1 cellular context compared by ENCODE assay signal in genomic region chr18:3525870-3526420, GRCh38.
TF ChIP-seq lines count a peak whose summit lies in the region.

No MANE protein-coding gene starts in this region.

TF ChIP-seq in GM12878, 131 proteins besides CTCF, POLR2A, EP300 and RAD21 (continued from another document and continues in another):
- TF ChIP-seq RUNX3 (IDR thresholded peaks at IDR 0.05; ENCODE audit: low read length) (peak; percentile 93), SMAD5 (IDR thresholded peaks at IDR 0.05; ENCODE audit: low read depth) (no peak), TARDBP (IDR thresholded peaks at IDR 0.05; ENCODE audit: borderline replicate concordance) (no peak), CBX5 (IDR thresholded peaks at IDR 0.05; ENCODE audit: low read depth) (peak; percentile 35; the same call in 1 of the 2 replicates), SUZ12 (IDR thresholded peaks at IDR 0.05; ENCODE audit: unreplicated experiment) (no peak), RB1 (IDR thresholded peaks at IDR 0.05; ENCODE audit: borderline replicate concordance) (no peak), CHD4 (IDR thresholded peaks at IDR 0.05) (no peak), CHD1 (IDR thresholded peaks at IDR 0.05; ENCODE audit: low read depth, low read length) (no peak), SMC3 (IDR thresholded peaks at IDR 0.05; ENCODE audit: borderline replicate concordance, low read length) (0 out of 2 replicates have a peak, but pooled peaks have one; percentile 4), ZNF24 (IDR thresholded peaks at IDR 0.05) (peak; percentile 87), RCOR1 (conservative IDR thresholded peaks at IDR 0.05; ENCODE audit: low read depth, low read length) (0 out of 2 replicates have a peak, but pooled peaks have one; percentile 71), NRF1 (conservative IDR thresholded peaks at IDR 0.05; ENCODE audit: low read depth, low read length) (no peak), STAT3 (IDR thresholded peaks at IDR 0.05; ENCODE audit: low read depth, low read length) (no peak), SMAD1 (IDR thresholded peaks at IDR 0.05; ENCODE audit: low read depth, partially characterized antibody) (no peak), ETV6 (conservative IDR thresholded peaks at IDR 0.05 in 1 of 2, IDR thresholded peaks at IDR 0.05 in 1 of 2; ENCODE audit: borderline replicate concordance in 1 of 2, low read depth in 1 of 2) (peak in 1 of 2 experiments; percentile 96; a peak in 2 of 4 replicates), MXI1 (IDR thresholded peaks at IDR 0.05; ENCODE audit: low read depth, low read length) (no peak), SIN3A (IDR thresholded peaks at IDR 0.05; ENCODE audit: low read depth, low read length) (no peak), GABPA (IDR thresholded peaks at IDR 0.05; ENCODE audit: low read depth) (no peak), BCL11A (IDR thresholded peaks at IDR 0.05; ENCODE audit: low read depth, low read length) (peak; percentile 68), NR2F1 (conservative IDR thresholded peaks at IDR 0.05) (peak; percentile 86), JUND (IDR thresholded peaks at IDR 0.05; ENCODE audit: low read depth, low read length) (no peak), ASH2L (IDR thresholded peaks at IDR 0.05; ENCODE audit: borderline replicate concordance, low read depth) (no peak), SREBF1 (IDR thresholded peaks at IDR 0.05; ENCODE audit: low read length) (peak; percentile 38; the same call in 1 of the 2 replicates), LARP7 (IDR thresholded peaks at IDR 0.05) (no peak), FOXM1 (IDR thresholded peaks at IDR 0.05; ENCODE audit: low read depth, low read length) (0 out of 2 replicates have a peak, but pooled peaks have one; percentile 22), ZNF274 (IDR thresholded peaks at IDR 0.05; ENCODE audit: insufficient read depth, insufficient read length) (no peak), NBN (IDR thresholded peaks at IDR 0.05) (peak; percentile 88), MEF2B (IDR thresholded peaks at IDR 0.05; ENCODE audit: partially characterized antibody, poor library complexity, severe bottlenecking) (peak; percentile 75), SREBF2 (IDR thresholded peaks at IDR 0.05; ENCODE audit: low read length) (no peak), BRCA1 (IDR thresholded peaks at IDR 0.05; ENCODE audit: low read depth, low read length) (no peak), TCF3 (IDR thresholded peaks at IDR 0.05; ENCODE audit: borderline replicate concordance, insufficient read depth, low read depth, low read length) (no peak), E2F8 (IDR thresholded peaks at IDR 0.05; ENCODE audit: low read depth, partially characterized antibody) (no peak), BMI1 (IDR thresholded peaks at IDR 0.05; ENCODE audit: borderline replicate concordance) (peak; percentile 48; the same call in 1 of the 2 replicates), CEBPZ (IDR thresholded peaks at IDR 0.05; ENCODE audit: low read depth, low read length) (no peak), FOS (IDR thresholded peaks at IDR 0.05; ENCODE audit: borderline replicate concordance, extremely low read depth, insufficient read length) (no peak), SIX5 (IDR thresholded peaks at IDR 0.05; ENCODE audit: low read depth, low read length, severe bottlenecking) (no peak), RFX5 (IDR thresholded peaks at IDR 0.05; ENCODE audit: low read depth, low read length) (no peak), SP1 (IDR thresholded peaks at IDR 0.05; ENCODE audit: low read depth, low read length) (peak; percentile 33), ZNF207 (IDR thresholded peaks at IDR 0.05; ENCODE audit: borderline replicate concordance) (no peak), NR2C2 (IDR thresholded peaks at IDR 0.05; ENCODE audit: borderline replicate concordance, control insufficient read depth, insufficient read length, low read depth) (no peak), HDAC2 (IDR thresholded peaks at IDR 0.05) (no peak), ZNF217 (IDR thresholded peaks at IDR 0.05) (peak; percentile 92), SMARCA5 (IDR thresholded peaks at IDR 0.05) (no peak), ZBED1 (IDR thresholded peaks at IDR 0.05; ENCODE audit: borderline replicate concordance) (0 out of 2 replicates have a peak, but pooled peaks have one; percentile 5), EZH2 (IDR thresholded peaks at IDR 0.05; ENCODE audit: borderline replicate concordance, control insufficient read depth, low read depth, low read length) (no peak), MEF2A (IDR thresholded peaks at IDR 0.05; ENCODE audit: insufficient read depth, low read depth, low read length) (peak; percentile 40; the same call in 1 of the 2 replicates), CHD2 (IDR thresholded peaks at IDR 0.05; ENCODE audit: borderline replicate concordance, low read depth, low read length) (peak; percentile 47; the same call in 1 of the 2 replicates)
- TF ChIP-seq, protein P1, sequence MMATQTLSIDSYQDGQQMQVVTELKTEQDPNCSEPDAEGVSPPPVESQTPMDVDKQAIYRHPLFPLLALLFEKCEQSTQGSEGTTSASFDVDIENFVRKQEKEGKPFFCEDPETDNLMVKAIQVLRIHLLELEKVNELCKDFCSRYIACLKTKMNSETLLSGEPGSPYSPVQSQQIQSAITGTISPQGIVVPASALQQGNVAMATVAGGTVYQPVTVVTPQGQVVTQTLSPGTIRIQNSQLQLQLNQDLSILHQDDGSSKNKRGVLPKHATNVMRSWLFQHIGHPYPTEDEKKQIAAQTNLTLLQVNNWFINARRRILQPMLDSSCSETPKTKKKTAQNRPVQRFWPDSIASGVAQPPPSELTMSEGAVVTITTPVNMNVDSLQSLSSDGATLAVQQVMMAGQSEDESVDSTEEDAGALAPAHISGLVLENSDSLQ (IDR thresholded peaks at IDR 0.05): no peak
- TF ChIP-seq, protein P2, sequence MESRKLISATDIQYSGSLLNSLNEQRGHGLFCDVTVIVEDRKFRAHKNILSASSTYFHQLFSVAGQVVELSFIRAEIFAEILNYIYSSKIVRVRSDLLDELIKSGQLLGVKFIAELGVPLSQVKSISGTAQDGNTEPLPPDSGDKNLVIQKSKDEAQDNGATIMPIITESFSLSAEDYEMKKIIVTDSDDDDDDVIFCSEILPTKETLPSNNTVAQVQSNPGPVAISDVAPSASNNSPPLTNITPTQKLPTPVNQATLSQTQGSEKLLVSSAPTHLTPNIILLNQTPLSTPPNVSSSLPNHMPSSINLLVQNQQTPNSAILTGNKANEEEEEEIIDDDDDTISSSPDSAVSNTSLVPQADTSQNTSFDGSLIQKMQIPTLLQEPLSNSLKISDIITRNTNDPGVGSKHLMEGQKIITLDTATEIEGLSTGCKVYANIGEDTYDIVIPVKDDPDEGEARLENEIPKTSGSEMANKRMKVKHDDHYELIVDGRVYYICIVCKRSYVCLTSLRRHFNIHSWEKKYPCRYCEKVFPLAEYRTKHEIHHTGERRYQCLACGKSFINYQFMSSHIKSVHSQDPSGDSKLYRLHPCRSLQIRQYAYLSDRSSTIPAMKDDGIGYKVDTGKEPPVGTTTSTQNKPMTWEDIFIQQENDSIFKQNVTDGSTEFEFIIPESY (IDR thresholded peaks at IDR 0.05): no peak
- TF ChIP-seq, protein P3, sequence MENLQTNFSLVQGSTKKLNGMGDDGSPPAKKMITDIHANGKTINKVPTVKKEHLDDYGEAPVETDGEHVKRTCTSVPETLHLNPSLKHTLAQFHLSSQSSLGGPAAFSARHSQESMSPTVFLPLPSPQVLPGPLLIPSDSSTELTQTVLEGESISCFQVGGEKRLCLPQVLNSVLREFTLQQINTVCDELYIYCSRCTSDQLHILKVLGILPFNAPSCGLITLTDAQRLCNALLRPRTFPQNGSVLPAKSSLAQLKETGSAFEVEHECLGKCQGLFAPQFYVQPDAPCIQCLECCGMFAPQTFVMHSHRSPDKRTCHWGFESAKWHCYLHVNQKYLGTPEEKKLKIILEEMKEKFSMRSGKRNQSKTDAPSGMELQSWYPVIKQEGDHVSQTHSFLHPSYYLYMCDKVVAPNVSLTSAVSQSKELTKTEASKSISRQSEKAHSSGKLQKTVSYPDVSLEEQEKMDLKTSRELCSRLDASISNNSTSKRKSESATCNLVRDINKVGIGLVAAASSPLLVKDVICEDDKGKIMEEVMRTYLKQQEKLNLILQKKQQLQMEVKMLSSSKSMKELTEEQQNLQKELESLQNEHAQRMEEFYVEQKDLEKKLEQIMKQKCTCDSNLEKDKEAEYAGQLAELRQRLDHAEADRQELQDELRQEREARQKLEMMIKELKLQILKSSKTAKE (IDR thresholded peaks at IDR 0.05; ENCODE audit: low read depth, poor library complexity, severe bottlenecking): peak; percentile 93
- TF ChIP-seq, protein P4, sequence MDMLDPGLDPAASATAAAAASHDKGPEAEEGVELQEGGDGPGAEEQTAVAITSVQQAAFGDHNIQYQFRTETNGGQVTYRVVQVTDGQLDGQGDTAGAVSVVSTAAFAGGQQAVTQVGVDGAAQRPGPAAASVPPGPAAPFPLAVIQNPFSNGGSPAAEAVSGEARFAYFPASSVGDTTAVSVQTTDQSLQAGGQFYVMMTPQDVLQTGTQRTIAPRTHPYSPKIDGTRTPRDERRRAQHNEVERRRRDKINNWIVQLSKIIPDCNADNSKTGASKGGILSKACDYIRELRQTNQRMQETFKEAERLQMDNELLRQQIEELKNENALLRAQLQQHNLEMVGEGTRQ (IDR thresholded peaks at IDR 0.05; ENCODE audit: borderline replicate concordance, low read depth, low read length): no peak
- TF ChIP-seq, protein P5, sequence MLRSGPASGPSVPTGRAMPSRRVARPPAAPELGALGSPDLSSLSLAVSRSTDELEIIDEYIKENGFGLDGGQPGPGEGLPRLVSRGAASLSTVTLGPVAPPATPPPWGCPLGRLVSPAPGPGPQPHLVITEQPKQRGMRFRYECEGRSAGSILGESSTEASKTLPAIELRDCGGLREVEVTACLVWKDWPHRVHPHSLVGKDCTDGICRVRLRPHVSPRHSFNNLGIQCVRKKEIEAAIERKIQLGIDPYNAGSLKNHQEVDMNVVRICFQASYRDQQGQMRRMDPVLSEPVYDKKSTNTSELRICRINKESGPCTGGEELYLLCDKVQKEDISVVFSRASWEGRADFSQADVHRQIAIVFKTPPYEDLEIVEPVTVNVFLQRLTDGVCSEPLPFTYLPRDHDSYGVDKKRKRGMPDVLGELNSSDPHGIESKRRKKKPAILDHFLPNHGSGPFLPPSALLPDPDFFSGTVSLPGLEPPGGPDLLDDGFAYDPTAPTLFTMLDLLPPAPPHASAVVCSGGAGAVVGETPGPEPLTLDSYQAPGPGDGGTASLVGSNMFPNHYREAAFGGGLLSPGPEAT (IDR thresholded peaks at IDR 0.05; ENCODE audit: low read depth): peak; percentile 80
- TF ChIP-seq, protein P6, sequence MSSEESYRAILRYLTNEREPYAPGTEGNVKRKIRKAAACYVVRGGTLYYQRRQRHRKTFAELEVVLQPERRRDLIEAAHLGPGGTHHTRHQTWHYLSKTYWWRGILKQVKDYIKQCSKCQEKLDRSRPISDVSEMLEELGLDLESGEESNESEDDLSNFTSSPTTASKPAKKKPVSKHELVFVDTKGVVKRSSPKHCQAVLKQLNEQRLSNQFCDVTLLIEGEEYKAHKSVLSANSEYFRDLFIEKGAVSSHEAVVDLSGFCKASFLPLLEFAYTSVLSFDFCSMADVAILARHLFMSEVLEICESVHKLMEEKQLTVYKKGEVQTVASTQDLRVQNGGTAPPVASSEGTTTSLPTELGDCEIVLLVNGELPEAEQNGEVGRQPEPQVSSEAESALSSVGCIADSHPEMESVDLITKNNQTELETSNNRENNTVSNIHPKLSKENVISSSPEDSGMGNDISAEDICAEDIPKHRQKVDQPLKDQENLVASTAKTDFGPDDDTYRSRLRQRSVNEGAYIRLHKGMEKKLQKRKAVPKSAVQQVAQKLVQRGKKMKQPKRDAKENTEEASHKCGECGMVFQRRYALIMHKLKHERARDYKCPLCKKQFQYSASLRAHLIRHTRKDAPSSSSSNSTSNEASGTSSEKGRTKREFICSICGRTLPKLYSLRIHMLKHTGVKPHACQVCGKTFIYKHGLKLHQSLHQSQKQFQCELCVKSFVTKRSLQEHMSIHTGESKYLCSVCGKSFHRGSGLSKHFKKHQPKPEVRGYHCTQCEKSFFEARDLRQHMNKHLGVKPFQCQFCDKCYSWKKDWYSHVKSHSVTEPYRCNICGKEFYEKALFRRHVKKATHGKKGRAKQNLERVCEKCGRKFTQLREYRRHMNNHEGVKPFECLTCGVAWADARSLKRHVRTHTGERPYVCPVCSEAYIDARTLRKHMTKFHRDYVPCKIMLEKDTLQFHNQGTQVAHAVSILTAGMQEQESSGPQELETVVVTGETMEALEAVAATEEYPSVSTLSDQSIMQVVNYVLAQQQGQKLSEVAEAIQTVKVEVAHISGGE (CRISPR knock-in tag; IDR thresholded peaks at IDR 0.05): no peak
